1 cellular context compared by ENCODE assay signal in genomic region chr20:62367483-62368302, GRCh38.
TF ChIP-seq lines count a peak whose summit lies in the region.

No MANE protein-coding gene starts in this region.

TF ChIP-seq in HepG2, 621 proteins besides CTCF, POLR2A, EP300 and RAD21 (continued from another document and continues in another):
- TF ChIP-seq ZBTB2 (CRISPR knock-in tag; IDR thresholded peaks at IDR 0.05; ENCODE audit: low read depth) (peak; percentile 42), TOE1 (CRISPR knock-in tag; IDR thresholded peaks at IDR 0.05) (no peak; the same call in 1 of the 2 replicates), ZNF770 (CRISPR knock-in tag; IDR thresholded peaks at IDR 0.05) (peak; percentile 98), SNRNP70 (IDR thresholded peaks at IDR 0.05; ENCODE audit: low read depth, low read length) (no peak), KDM5B (CRISPR knock-in tag; IDR thresholded peaks at IDR 0.05; ENCODE audit: borderline replicate concordance) (peak; percentile 96), ZNF138 (CRISPR knock-in tag; IDR thresholded peaks at IDR 0.05; ENCODE audit: low read depth) (no peak; the same call in 1 of the 2 replicates), HIVEP1 (CRISPR knock-in tag; IDR thresholded peaks at IDR 0.05) (no peak; the same call in 1 of the 2 replicates), TCF7 (IDR thresholded peaks at IDR 0.05; ENCODE audit: low read depth) (no peak), HDAC1 (CRISPR knock-in tag; IDR thresholded peaks at IDR 0.05) (peak; percentile 72), TERF1 (CRISPR knock-in tag; IDR thresholded peaks at IDR 0.05) (no peak), ZSCAN31 (CRISPR knock-in tag; IDR thresholded peaks at IDR 0.05; ENCODE audit: low read depth) (peak; percentile 90; the same call in 1 of the 2 replicates), SP5 (CRISPR knock-in tag; IDR thresholded peaks at IDR 0.05; ENCODE audit: borderline replicate concordance, low read depth) (peak; percentile 51; the same call in 1 of the 2 replicates), ZNF550 (CRISPR knock-in tag; IDR thresholded peaks at IDR 0.05; ENCODE audit: borderline replicate concordance) (no peak), KMT2B (CRISPR knock-in tag; IDR thresholded peaks at IDR 0.05) (peak; percentile 56; the same call in 1 of the 2 replicates), PCBP2 (optimal IDR thresholded peaks at IDR 0.05; ENCODE audit: low read depth, low read length, poor library complexity, severe bottlenecking) (no peak), MBNL3 (CRISPR knock-in tag; conservative IDR thresholded peaks at IDR 0.05) (no peak), ZNF652 (CRISPR knock-in tag; IDR thresholded peaks at IDR 0.05; ENCODE audit: borderline replicate concordance, low read depth) (peak; percentile 86), ZMAT5 (CRISPR knock-in tag; IDR thresholded peaks at IDR 0.05; ENCODE audit: borderline replicate concordance, low read depth) (peak; percentile 77; the same call in 1 of the 2 replicates), MTERF4 (CRISPR knock-in tag; IDR thresholded peaks at IDR 0.05) (peak; percentile 59; the same call in 1 of the 2 replicates), ARHGAP35 (CRISPR knock-in tag; IDR thresholded peaks at IDR 0.05; ENCODE audit: borderline replicate concordance) (peak; percentile 97), DNMT1 (CRISPR knock-in tag; IDR thresholded peaks at IDR 0.05) (peak; percentile 82; the same call in 1 of the 2 replicates), PLRG1 (conservative IDR thresholded peaks at IDR 0.05) (no peak), ZBTB38 (CRISPR knock-in tag; IDR thresholded peaks at IDR 0.05) (peak; percentile 20; the same call in 1 of the 2 replicates), LBX2 (CRISPR knock-in tag; IDR thresholded peaks at IDR 0.05; ENCODE audit: borderline replicate concordance) (peak; percentile 23; the same call in 1 of the 2 replicates), KLF15 (CRISPR knock-in tag; IDR thresholded peaks at IDR 0.05; ENCODE audit: borderline replicate concordance) (peak; percentile 60; the same call in 1 of the 2 replicates), DR1 (CRISPR knock-in tag; IDR thresholded peaks at IDR 0.05) (peak; percentile 33), ZNF556 (CRISPR knock-in tag; IDR thresholded peaks at IDR 0.05; ENCODE audit: borderline replicate concordance) (peak; percentile 84), ZNF562 (CRISPR knock-in tag; IDR thresholded peaks at IDR 0.05; ENCODE audit: borderline replicate concordance) (no peak), ESRRA (CRISPR knock-in tag; IDR thresholded peaks at IDR 0.05; ENCODE audit: low read depth) (no peak), ZSCAN29 (CRISPR knock-in tag; conservative IDR thresholded peaks at IDR 0.05) (peak; percentile 87), IKZF4 (CRISPR knock-in tag; IDR thresholded peaks at IDR 0.05; ENCODE audit: borderline replicate concordance, low read depth, not compliant biosample characterization) (peak; percentile 82), CERS6 (CRISPR knock-in tag; IDR thresholded peaks at IDR 0.05) (peak; percentile 35; the same call in 1 of the 2 replicates), YEATS4 (CRISPR knock-in tag; IDR thresholded peaks at IDR 0.05; ENCODE audit: borderline replicate concordance) (peak; percentile 84), ZNF775 (CRISPR knock-in tag; IDR thresholded peaks at IDR 0.05; ENCODE audit: borderline replicate concordance) (peak; percentile 35), CENPX (CRISPR knock-in tag; IDR thresholded peaks at IDR 0.05) (no peak)
- TF ChIP-seq, protein P1, sequence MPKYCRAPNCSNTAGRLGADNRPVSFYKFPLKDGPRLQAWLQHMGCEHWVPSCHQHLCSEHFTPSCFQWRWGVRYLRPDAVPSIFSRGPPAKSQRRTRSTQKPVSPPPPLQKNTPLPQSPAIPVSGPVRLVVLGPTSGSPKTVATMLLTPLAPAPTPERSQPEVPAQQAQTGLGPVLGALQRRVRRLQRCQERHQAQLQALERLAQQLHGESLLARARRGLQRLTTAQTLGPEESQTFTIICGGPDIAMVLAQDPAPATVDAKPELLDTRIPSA (CRISPR knock-in tag; IDR thresholded peaks at IDR 0.05; ENCODE audit: borderline replicate concordance) = peak; percentile 56; the same call in 1 of the 2 replicates
- TF ChIP-seq, protein P2, sequence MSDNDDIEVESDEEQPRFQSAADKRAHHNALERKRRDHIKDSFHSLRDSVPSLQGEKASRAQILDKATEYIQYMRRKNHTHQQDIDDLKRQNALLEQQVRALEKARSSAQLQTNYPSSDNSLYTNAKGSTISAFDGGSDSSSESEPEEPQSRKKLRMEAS (IDR thresholded peaks at IDR 0.05) = peak; percentile 95
- TF ChIP-seq, protein P3, sequence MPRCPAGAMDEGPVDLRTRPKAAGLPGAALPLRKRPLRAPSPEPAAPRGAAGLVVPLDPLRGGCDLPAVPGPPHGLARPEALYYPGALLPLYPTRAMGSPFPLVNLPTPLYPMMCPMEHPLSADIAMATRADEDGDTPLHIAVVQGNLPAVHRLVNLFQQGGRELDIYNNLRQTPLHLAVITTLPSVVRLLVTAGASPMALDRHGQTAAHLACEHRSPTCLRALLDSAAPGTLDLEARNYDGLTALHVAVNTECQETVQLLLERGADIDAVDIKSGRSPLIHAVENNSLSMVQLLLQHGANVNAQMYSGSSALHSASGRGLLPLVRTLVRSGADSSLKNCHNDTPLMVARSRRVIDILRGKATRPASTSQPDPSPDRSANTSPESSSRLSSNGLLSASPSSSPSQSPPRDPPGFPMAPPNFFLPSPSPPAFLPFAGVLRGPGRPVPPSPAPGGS (CRISPR knock-in tag; IDR thresholded peaks at IDR 0.05) = no peak; the same call in none of the 2 replicates
- TF ChIP-seq, protein P4, sequence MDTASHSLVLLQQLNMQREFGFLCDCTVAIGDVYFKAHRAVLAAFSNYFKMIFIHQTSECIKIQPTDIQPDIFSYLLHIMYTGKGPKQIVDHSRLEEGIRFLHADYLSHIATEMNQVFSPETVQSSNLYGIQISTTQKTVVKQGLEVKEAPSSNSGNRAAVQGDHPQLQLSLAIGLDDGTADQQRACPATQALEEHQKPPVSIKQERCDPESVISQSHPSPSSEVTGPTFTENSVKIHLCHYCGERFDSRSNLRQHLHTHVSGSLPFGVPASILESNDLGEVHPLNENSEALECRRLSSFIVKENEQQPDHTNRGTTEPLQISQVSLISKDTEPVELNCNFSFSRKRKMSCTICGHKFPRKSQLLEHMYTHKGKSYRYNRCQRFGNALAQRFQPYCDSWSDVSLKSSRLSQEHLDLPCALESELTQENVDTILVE (CRISPR knock-in tag; IDR thresholded peaks at IDR 0.05) = peak; percentile 40
- TF ChIP-seq, protein P5, sequence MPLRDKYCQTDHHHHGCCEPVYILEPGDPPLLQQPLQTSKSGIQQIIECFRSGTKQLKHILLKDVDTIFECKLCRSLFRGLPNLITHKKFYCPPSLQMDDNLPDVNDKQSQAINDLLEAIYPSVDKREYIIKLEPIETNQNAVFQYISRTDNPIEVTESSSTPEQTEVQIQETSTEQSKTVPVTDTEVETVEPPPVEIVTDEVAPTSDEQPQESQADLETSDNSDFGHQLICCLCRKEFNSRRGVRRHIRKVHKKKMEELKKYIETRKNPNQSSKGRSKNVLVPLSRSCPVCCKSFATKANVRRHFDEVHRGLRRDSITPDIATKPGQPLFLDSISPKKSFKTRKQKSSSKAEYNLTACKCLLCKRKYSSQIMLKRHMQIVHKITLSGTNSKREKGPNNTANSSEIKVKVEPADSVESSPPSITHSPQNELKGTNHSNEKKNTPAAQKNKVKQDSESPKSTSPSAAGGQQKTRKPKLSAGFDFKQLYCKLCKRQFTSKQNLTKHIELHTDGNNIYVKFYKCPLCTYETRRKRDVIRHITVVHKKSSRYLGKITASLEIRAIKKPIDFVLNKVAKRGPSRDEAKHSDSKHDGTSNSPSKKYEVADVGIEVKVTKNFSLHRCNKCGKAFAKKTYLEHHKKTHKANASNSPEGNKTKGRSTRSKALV (CRISPR knock-in tag; IDR thresholded peaks at IDR 0.05) = peak; percentile 77
- TF ChIP-seq, protein P6, sequence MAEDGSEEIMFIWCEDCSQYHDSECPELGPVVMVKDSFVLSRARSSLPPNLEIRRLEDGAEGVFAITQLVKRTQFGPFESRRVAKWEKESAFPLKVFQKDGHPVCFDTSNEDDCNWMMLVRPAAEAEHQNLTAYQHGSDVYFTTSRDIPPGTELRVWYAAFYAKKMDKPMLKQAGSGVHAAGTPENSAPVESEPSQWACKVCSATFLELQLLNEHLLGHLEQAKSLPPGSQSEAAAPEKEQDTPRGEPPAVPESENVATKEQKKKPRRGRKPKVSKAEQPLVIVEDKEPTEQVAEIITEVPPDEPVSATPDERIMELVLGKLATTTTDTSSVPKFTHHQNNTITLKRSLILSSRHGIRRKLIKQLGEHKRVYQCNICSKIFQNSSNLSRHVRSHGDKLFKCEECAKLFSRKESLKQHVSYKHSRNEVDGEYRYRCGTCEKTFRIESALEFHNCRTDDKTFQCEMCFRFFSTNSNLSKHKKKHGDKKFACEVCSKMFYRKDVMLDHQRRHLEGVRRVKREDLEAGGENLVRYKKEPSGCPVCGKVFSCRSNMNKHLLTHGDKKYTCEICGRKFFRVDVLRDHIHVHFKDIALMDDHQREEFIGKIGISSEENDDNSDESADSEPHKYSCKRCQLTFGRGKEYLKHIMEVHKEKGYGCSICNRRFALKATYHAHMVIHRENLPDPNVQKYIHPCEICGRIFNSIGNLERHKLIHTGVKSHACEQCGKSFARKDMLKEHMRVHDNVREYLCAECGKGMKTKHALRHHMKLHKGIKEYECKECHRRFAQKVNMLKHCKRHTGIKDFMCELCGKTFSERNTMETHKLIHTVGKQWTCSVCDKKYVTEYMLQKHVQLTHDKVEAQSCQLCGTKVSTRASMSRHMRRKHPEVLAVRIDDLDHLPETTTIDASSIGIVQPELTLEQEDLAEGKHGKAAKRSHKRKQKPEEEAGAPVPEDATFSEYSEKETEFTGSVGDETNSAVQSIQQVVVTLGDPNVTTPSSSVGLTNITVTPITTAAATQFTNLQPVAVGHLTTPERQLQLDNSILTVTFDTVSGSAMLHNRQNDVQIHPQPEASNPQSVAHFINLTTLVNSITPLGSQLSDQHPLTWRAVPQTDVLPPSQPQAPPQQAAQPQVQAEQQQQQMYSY (CRISPR knock-in tag; IDR thresholded peaks at IDR 0.05) = no peak
- TF ChIP-seq, protein P7, sequence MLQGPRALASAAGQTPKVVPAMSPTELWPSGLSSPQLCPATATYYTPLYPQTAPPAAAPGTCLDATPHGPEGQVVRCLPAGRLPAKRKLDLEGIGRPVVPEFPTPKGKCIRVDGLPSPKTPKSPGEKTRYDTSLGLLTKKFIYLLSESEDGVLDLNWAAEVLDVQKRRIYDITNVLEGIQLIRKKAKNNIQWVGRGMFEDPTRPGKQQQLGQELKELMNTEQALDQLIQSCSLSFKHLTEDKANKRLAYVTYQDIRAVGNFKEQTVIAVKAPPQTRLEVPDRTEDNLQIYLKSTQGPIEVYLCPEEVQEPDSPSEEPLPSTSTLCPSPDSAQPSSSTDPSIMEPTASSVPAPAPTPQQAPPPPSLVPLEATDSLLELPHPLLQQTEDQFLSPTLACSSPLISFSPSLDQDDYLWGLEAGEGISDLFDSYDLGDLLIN (CRISPR knock-in tag; IDR thresholded peaks at IDR 0.05; ENCODE audit: borderline replicate concordance) = no peak; the same call in 1 of the 2 replicates
